ENCODE assay signal across 1 cellular context in the genomic region with DNA sequence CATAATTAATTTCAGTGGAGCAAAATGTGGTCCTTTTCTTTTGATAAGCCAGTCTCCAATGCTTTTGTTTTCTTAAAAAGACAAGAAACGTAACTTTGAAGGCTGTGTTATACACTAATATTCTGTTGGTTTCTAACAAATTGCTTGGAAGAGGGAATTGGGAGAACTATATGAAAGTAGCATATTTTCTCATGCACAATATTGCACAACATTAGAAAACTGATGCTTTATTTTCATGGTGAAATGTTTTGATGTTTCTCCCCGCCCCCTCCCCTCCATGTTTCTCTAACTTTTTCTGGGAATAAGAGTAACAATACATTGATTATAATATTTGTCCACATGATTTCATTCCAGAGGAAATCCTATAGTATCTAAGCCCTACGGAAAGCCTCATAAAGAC.
TF ChIP-seq lines count a peak whose summit lies in the region.

No MANE protein-coding gene starts in this region.

TF ChIP-seq in K562, 482 proteins besides CTCF, POLR2A, EP300 and RAD21 (continued from another document):
- TF ChIP-seq, protein P1, sequence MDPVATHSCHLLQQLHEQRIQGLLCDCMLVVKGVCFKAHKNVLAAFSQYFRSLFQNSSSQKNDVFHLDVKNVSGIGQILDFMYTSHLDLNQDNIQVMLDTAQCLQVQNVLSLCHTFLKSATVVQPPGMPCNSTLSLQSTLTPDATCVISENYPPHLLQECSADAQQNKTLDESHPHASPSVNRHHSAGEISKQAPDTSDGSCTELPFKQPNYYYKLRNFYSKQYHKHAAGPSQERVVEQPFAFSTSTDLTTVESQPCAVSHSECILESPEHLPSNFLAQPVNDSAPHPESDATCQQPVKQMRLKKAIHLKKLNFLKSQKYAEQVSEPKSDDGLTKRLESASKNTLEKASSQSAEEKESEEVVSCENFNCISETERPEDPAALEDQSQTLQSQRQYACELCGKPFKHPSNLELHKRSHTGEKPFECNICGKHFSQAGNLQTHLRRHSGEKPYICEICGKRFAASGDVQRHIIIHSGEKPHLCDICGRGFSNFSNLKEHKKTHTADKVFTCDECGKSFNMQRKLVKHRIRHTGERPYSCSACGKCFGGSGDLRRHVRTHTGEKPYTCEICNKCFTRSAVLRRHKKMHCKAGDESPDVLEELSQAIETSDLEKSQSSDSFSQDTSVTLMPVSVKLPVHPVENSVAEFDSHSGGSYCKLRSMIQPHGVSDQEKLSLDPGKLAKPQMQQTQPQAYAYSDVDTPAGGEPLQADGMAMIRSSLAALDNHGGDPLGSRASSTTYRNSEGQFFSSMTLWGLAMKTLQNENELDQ (CRISPR knock-in tag; IDR thresholded peaks at IDR 0.05; ENCODE audit: borderline replicate concordance): no peak
- TF ChIP-seq, protein P2, sequence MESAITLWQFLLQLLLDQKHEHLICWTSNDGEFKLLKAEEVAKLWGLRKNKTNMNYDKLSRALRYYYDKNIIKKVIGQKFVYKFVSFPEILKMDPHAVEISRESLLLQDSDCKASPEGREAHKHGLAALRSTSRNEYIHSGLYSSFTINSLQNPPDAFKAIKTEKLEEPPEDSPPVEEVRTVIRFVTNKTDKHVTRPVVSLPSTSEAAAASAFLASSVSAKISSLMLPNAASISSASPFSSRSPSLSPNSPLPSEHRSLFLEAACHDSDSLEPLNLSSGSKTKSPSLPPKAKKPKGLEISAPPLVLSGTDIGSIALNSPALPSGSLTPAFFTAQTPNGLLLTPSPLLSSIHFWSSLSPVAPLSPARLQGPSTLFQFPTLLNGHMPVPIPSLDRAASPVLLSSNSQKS (CRISPR knock-in tag; IDR thresholded peaks at IDR 0.05): no peak
- no peak for TF ChIP-seq SMAD1 (IDR thresholded peaks at IDR 0.05; ENCODE audit: low read depth, low read length, partially characterized antibody)
- no peak for TF ChIP-seq MCM2 (IDR thresholded peaks at IDR 0.05; ENCODE audit: low read depth)
- peak; percentile 47; the same call in 1 of the 2 replicates for TF ChIP-seq CEBPB (tag; IDR thresholded peaks at IDR 0.05)
- TF ChIP-seq CC2D1A (IDR thresholded peaks at IDR 0.05): no peak
- TF ChIP-seq HIVEP1 (CRISPR knock-in tag; IDR thresholded peaks at IDR 0.05): no peak
- TF ChIP-seq, protein P3, sequence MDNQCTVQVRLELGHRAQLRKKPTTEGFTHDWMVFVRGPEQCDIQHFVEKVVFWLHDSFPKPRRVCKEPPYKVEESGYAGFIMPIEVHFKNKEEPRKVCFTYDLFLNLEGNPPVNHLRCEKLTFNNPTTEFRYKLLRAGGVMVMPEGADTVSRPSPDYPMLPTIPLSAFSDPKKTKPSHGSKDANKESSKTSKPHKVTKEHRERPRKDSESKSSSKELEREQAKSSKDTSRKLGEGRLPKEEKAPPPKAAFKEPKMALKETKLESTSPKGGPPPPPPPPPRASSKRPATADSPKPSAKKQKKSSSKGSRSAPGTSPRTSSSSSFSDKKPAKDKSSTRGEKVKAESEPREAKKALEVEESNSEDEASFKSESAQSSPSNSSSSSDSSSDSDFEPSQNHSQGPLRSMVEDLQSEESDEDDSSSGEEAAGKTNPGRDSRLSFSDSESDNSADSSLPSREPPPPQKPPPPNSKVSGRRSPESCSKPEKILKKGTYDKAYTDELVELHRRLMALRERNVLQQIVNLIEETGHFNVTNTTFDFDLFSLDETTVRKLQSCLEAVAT (IDR thresholded peaks at IDR 0.05): no peak
